ENCODE assay signal across 27 cellular contexts in the genomic region with DNA sequence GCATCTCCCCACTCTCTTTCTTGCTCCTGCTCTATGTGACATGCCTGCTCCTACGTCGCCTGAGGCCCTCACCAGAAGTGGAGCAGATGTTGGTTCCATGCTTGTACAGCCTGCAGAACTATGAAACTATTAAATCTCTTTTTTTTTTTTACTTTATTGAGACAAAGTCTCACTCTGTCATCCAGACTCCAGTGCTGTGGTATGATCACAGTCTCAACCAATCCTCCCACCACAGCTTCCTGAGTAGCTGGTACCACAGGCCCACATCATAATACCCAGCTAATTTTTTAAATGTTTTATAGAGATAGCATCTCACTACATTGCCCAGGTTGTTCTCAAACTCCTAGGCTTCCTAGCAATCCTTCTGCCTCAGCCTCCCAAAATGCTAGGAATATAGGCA.
"Had no signal": no experiment of that assay in that cellular context is flagged by ENCODE, and none has a peak within 500 bp of the region (broad histone marks: within the 10 kb centered on the region; RNA-seq: fewer than 3 reads in every experiment).

No MANE protein-coding gene starts in this region.

- H3K9me3 ChIP-seq: left lung, lower lobe of right lung, neutrophil, right atrium auricular region, right lobe of liver, stomach, testis, thyroid gland, transverse colon, upper lobe of left lung, vagina had no signal

- H3K9ac ChIP-seq: parathyroid adenoma had no signal

- H3K4me1 ChIP-seq: left lung, lower lobe of right lung, parathyroid adenoma, right atrium auricular region, right lobe of liver, stomach, testis, thyroid gland, transverse colon, upper lobe of left lung, vagina had no signal

- H3K4me3 ChIP-seq: left lung, lower lobe of right lung, right atrium auricular region, right lobe of liver, smooth muscle cell, stomach, testis, thyroid gland, transverse colon, upper lobe of left lung, vagina had no signal

- H3K27ac Mint-ChIP-seq: naive thymus-derived CD8-positive, alpha-beta T cell; stimulated activated naive B cell treated with anti-CD40 and anti-IgM and Interleukin-4, amounts not matched to agents 10 μg/mL and 1 μg/mL and 100 μg/mL, for 72 hours had no signal

- ATAC-seq: left colon; left lung; lower lobe of right lung; naive thymus-derived CD8-positive, alpha-beta T cell; right lobe of liver; stimulated activated naive B cell treated with anti-CD40 and anti-IgM and Interleukin-4, amounts not matched to agents 10 μg/mL and 1 μg/mL and 100 μg/mL, for 72 hours; stimulated activated naive CD8-positive, alpha-beta T cell treated with anti-CD3 and anti-CD28 coated beads, Interleukin-15, Interleukin-2, amounts not matched to agents 100 U/mL and 50 U/mL, for 24 hours had no signal

- H3K4me2 ChIP-seq: smooth muscle cell had no signal

- H3K9me3 Mint-ChIP-seq: naive thymus-derived CD8-positive, alpha-beta T cell; neural crest cell; stimulated activated naive B cell treated with anti-CD40 and anti-IgM and Interleukin-4, amounts not matched to agents 10 μg/mL and 1 μg/mL and 100 μg/mL, for 72 hours had no signal

- H3K36me3 ChIP-seq: left lung, lower lobe of right lung, neutrophil, right atrium auricular region, right lobe of liver, stomach, thyroid gland, transverse colon, upper lobe of left lung, vagina had no signal

- H3K79me2 ChIP-seq: parathyroid adenoma had no signal

- H3K27ac ChIP-seq: left lung, lower lobe of right lung, neutrophil, parathyroid adenoma, right atrium auricular region, right lobe of liver, stomach, testis, thyroid gland, transverse colon, upper lobe of left lung, vagina had no signal

- H3K27me3 ChIP-seq: left lung, neutrophil, right atrium auricular region, right lobe of liver, stomach, testis, thyroid gland, transverse colon, upper lobe of left lung, vagina had no signal

- H3K4me3 Mint-ChIP-seq: naive thymus-derived CD8-positive, alpha-beta T cell; neural crest cell; stimulated activated naive B cell treated with anti-CD40 and anti-IgM and Interleukin-4, amounts not matched to agents 10 μg/mL and 1 μg/mL and 100 μg/mL, for 72 hours had no signal

- H2AFZ ChIP-seq: parathyroid adenoma had no signal

- H3K36me3 Mint-ChIP-seq: naive thymus-derived CD8-positive, alpha-beta T cell; stimulated activated naive B cell treated with anti-CD40 and anti-IgM and Interleukin-4, amounts not matched to agents 10 μg/mL and 1 μg/mL and 100 μg/mL, for 72 hours had no signal

- H3K4me1 Mint-ChIP-seq: neural crest cell had no signal

- H3K27me3 Mint-ChIP-seq: naive thymus-derived CD8-positive, alpha-beta T cell; stimulated activated naive B cell treated with anti-CD40 and anti-IgM and Interleukin-4, amounts not matched to agents 10 μg/mL and 1 μg/mL and 100 μg/mL, for 72 hours had no signal

- DNase-seq: hippocampal formation; kidney; left colon; left lung; lower lobe of right lung; mammary epithelial cell; mesenchymal stem cell; naive thymus-derived CD8-positive, alpha-beta T cell; occipital lobe; right lobe of liver; stimulated activated CD4-positive, alpha-beta T cell treated with anti-CD3 and anti-CD28 coated beads, Interleukin-1b, Interleukin-23, amount 100 ng/mL, for 48 hours; stimulated activated CD4-positive, alpha-beta T cell treated with anti-CD3 and anti-CD28 coated beads, Interleukin-2, amount 100 ng/mL, for 48 hours; stimulated activated CD4-positive, alpha-beta T cell treated with anti-CD3 and anti-CD28 coated beads, Interleukin-4, amount 100 ng/mL, for 4 hours; stimulated activated CD8-positive, alpha-beta memory T cell treated with anti-CD3 and anti-CD28 coated beads, Interleukin-4, amount 100 ng/mL, for 48 hours; stimulated activated naive B cell treated with anti-CD40 and anti-IgM and Interleukin-4, amounts not matched to agents 10 μg/mL and 1 μg/mL and 100 μg/mL, for 72 hours; stimulated activated naive CD8-positive, alpha-beta T cell treated with anti-CD3 and anti-CD28 coated beads, Interleukin-15, Interleukin-2, amounts not matched to agents 100 U/mL and 50 U/mL, for 24 hours; stomach; testis; thyroid gland; transverse colon; upper lobe of left lung had no signal
